11 cellular contexts compared by ENCODE assay signal in genomic region chr2:105403241-105403784, GRCh38. TPM values are rescaled to one million over a fixed set of nuclear protein-coding genes. Genes with fewer than 3 reads are reported as not detected.
DNase-seq lines count a peak whose midpoint lies in the region; ATAC-seq and TF ChIP-seq lines count a peak whose summit lies in the region.
"Had no signal": no experiment of that assay in that cellular context is flagged by ENCODE, and none has a peak within 500 bp of the region (broad histone marks: within the 10 kb centered on the region; RNA-seq: fewer than 3 reads in every experiment).

No MANE protein-coding gene starts in this region.

- peaks cover 58% of the 10 kb centered on the region for H3K4me1 Mint-ChIP-seq in chondrocyte (ENCODE audit: low read depth)
- peaks cover 23% of the 10 kb centered on the region for H3K4me1 Mint-ChIP-seq in type B pancreatic cell (ENCODE audit: unreplicated experiment)
- H3K4me1 Mint-ChIP-seq in stimulated activated memory B cell treated with anti-CD40 and anti-IgM and Interleukin-4, amounts not matched to agents 10 μg/mL and 1 μg/mL and 100 μg/mL, for 72 hours = peaks cover 7% of the 10 kb centered on the region

- H3K4me3 Mint-ChIP-seq in chondrocyte (ENCODE audit: unreplicated experiment) (no peak overlapping the region), type B pancreatic cell (peak overlapping the region; percentile 39)
- H3K4me3 Mint-ChIP-seq in stimulated activated memory B cell treated with anti-CD40 and anti-IgM and Interleukin-4, amounts not matched to agents 10 μg/mL and 1 μg/mL and 100 μg/mL, for 72 hours = no peak overlapping the region
- H3K4me3 Mint-ChIP-seq: activated naive CD4-positive, alpha-beta T cell treated with anti-CD3 and anti-CD28 coated beads for 36 hours had no signal

- H3K27ac ChIP-seq in heart right ventricle = peak overlapping the region in 9 of 10 donors; percentile 23 to 87 (median 72)
- H3K27ac ChIP-seq in mucosa of rectum (ENCODE audit: low read depth in 2 of 2, low read length in 2 of 2) = peak overlapping the region; percentile 88 to 91

- WGBS in heart right ventricle, 2 donors = 41 to 49% methylated on average over 8 of the region's 8 CpGs

- TF ChIP-seq CTCF in heart right ventricle (IDR thresholded peaks at IDR 0.05) (no peak), chondrocyte (IDR thresholded peaks at IDR 0.05) (no peak), type B pancreatic cell (conservative IDR thresholded peaks at IDR 0.05) (no peak)

- no peaks in the 10 kb centered on the region for H3K9me3 ChIP-seq in heart right ventricle
- no peaks in the 10 kb centered on the region for H3K9me3 ChIP-seq in mucosa of rectum (ENCODE audit: control insufficient read depth in 2 of 2, low read length in 2 of 2)

- H3K4me1 ChIP-seq in heart right ventricle (peaks cover 5 to 84% (median 40%) of the 10 kb centered on the region in 9 donors), mucosa of rectum (ENCODE audit: control insufficient read depth in 2 of 2, insufficient read depth in 2 of 2, low read length in 2 of 2) (peaks cover 15 to 36% of the 10 kb centered on the region in 2 donors)

- H3K36me3 ChIP-seq in heart right ventricle = peaks cover 0 to 5% (median 0%) of the 10 kb centered on the region in 9 donors
- no peaks in the 10 kb centered on the region for H3K36me3 ChIP-seq in mucosa of rectum (ENCODE audit: control insufficient read depth in 2 of 2, insufficient read depth in 2 of 2, low read length in 2 of 2)

- H3K27me3 Mint-ChIP-seq in chondrocyte (ENCODE audit: low read depth) (no peaks in the 10 kb centered on the region), type B pancreatic cell (peaks cover 7% of the 10 kb centered on the region)
- H3K27me3 Mint-ChIP-seq in stimulated activated memory B cell treated with anti-CD40 and anti-IgM and Interleukin-4, amounts not matched to agents 10 μg/mL and 1 μg/mL and 100 μg/mL, for 72 hours = peaks cover 69% of the 10 kb centered on the region

- peaks cover 0 to 21% (median 5%) of the 10 kb centered on the region in 7 donors for H3K27me3 ChIP-seq in heart right ventricle
- peaks cover 0 to 4% of the 10 kb centered on the region in 2 donors for H3K27me3 ChIP-seq in mucosa of rectum (ENCODE audit: control insufficient read depth in 2 of 2, insufficient read depth in 2 of 2, low read length in 2 of 2)

- no peak for ATAC-seq in heart right ventricle
- no peak for ATAC-seq in Right ventricle myocardium superior (ENCODE audit: poor library complexity)
- ATAC-seq in stimulated activated memory B cell treated with anti-CD40 and anti-IgM and Interleukin-4, amounts not matched to agents 10 μg/mL and 1 μg/mL and 100 μg/mL, for 72 hours = no peak

- H3K9ac ChIP-seq in mucosa of rectum (ENCODE audit: low read depth in 1 of 2, low read length in 2 of 2) = peak overlapping the region in 1 of 2 donors; percentile 52

- H3K27ac Mint-ChIP-seq in chondrocyte (ENCODE audit: unreplicated experiment) (peak overlapping the region; percentile 90), type B pancreatic cell (peak overlapping the region; percentile 81)
- H3K27ac Mint-ChIP-seq in stimulated activated memory B cell treated with anti-CD40 and anti-IgM and Interleukin-4, amounts not matched to agents 10 μg/mL and 1 μg/mL and 100 μg/mL, for 72 hours = no peak overlapping the region
- H3K27ac Mint-ChIP-seq: activated naive CD4-positive, alpha-beta T cell treated with anti-CD3 and anti-CD28 coated beads for 36 hours had no signal

- peaks cover 4% of the 10 kb centered on the region for H3K9me3 Mint-ChIP-seq in chondrocyte (ENCODE audit: low read depth)
- peaks cover 3% of the 10 kb centered on the region for H3K9me3 Mint-ChIP-seq in type B pancreatic cell
- no peaks in the 10 kb centered on the region for H3K9me3 Mint-ChIP-seq in stimulated activated memory B cell treated with anti-CD40 and anti-IgM and Interleukin-4, amounts not matched to agents 10 μg/mL and 1 μg/mL and 100 μg/mL, for 72 hours
- H3K9me3 Mint-ChIP-seq: activated naive CD4-positive, alpha-beta T cell treated with anti-CD3 and anti-CD28 coated beads for 36 hours had no signal

- intact Hi-C loops in heart right ventricle (cut with DNase I) (no loop called here), Right ventricle myocardium superior (cut with DNase I) (no loop called here)

- DNase-seq in heart right ventricle (no peak), Right ventricle myocardium superior (no peak), chondrocyte (ENCODE audit: low spot score) (no peak), type B pancreatic cell (ENCODE audit: extremely low spot score, unreplicated experiment) (no peak), HuH-7 (ENCODE audit: low spot score) (no peak), retina (no peak)
- DNase-seq: activated naive CD4-positive, alpha-beta T cell treated with anti-CD3 and anti-CD28 coated beads for 36 hours; DMS53; NCI-H2171 treated with DMSO at 0.1 percent for 48 hours had no signal

- no peak overlapping the region for H3K4me3 ChIP-seq in heart right ventricle
- H3K4me3 ChIP-seq in mucosa of rectum (ENCODE audit: low read length in 2 of 2) = peak overlapping the region; percentile 30 to 35

- H3K36me3 Mint-ChIP-seq in chondrocyte (ENCODE audit: low read depth) (no peaks in the 10 kb centered on the region), type B pancreatic cell (no peaks in the 10 kb centered on the region)
- H3K36me3 Mint-ChIP-seq in stimulated activated memory B cell treated with anti-CD40 and anti-IgM and Interleukin-4, amounts not matched to agents 10 μg/mL and 1 μg/mL and 100 μg/mL, for 72 hours = no peaks in the 10 kb centered on the region

RNA-seq across cellular contexts. Expression of gene FHL2, which starts 4.5 kb away (rescaled TPM):
- 1,000 to 10,000 TPM in 9 of 10 donors, 100 to 1,000 TPM in 1; 598 to 2,354 (median 1,687) TPM for total RNA-seq in heart right ventricle
- 100 to 1,000 TPM; 437 to 653 TPM for polyA plus RNA-seq in heart right ventricle
- total RNA-seq in Right ventricle myocardium superior = 1,567 TPM
- 63.6 to 104 TPM (median 97.3 TPM) in 3 replicates for total RNA-seq in chondrocyte
- total RNA-seq in type B pancreatic cell (ENCODE audit: low replicate concordance) = 19.9 and 21.9 TPM in 2 replicates

Comparison
In these comparisons a context has a peak if more than half of its experiments do, and no peak if none do; other contexts are left out.
1. H3K4me3 ChIP-seq: peak in mucosa of rectum (2 of 2); none in heart right ventricle (0 of 10).